26 cellular contexts compared by ENCODE assay signal in the genomic region with DNA sequence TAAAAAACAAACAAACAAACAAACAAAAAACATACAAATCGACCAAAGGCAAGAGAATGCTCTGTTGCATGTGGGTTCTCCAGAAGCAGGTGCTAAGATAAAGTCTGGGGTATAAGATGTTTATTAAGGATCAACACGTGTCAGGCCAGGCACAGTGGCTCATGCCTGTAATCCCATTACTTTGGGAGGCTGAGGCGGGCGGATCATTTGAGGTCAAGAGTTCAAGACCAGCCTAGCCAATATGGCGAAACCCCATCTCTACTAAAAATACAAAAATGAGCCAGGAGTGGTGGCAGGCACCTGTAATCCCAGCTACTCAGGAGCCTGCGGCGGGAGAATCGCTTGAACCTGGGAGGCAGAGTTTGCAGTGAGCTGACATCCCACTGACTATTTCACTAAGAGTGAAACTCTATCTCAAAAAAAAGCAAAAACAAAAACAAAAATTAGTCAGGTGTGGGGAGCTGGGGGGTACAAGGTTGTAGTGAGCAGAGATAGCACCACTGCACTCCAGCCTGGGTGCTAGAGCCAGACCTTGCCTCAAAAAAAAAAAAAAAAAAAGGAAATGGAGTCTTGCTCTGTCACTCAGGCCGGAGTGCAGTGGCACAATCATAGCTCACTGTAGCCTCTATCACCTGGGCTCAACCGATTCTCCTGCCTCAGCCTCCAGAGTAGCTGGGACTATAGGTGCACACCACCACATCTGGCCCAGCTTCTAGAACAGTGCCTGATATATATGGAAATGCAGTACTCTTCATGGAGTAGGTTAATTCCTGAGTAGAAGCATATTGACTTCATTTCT.
DNase-seq lines count a peak whose midpoint lies in the region; ATAC-seq, FAIRE-seq and TF ChIP-seq lines count a peak whose summit lies in the region.
"Had no signal": no experiment of that assay in that cellular context is flagged by ENCODE, and none has a peak within 500 bp of the region (broad histone marks: within the 10 kb centered on the region; RNA-seq: fewer than 3 reads in every experiment).

No MANE protein-coding gene starts in this region.

- ATAC-seq in HepG2, result no peak
- no peak for ATAC-seq in right lobe of liver
- ATAC-seq in GM18520 (IDR thresholded peaks at IDR 0.05; ENCODE audit: unreplicated experiment), result no peak
- ATAC-seq in WTC11, result no peak
- ATAC-seq: GM23338, HCT116 had no signal

- H3K36me3 ChIP-seq in HepG2 (replicated peaks in 1 of 2; ENCODE audit: control insufficient read depth in 1 of 2, insufficient read depth in 2 of 2, low read length in 2 of 2) (no peaks in the 10 kb centered on the region), right lobe of liver (no peaks in the 10 kb centered on the region), mesenchymal stem cell (ENCODE audit: control insufficient read depth in 1 of 2, insufficient read depth in 2 of 2, low read depth in 1 of 2, low read length in 2 of 2) (no peaks in the 10 kb centered on the region), sigmoid colon (no peaks in the 10 kb centered on the region)
- H3K36me3 ChIP-seq: BLaER1 had no signal

- H2AFZ ChIP-seq in HepG2 (ENCODE audit: low read length) (no peak overlapping the region), mesenchymal stem cell (ENCODE audit: low read depth, low read length) (no peak overlapping the region)
- H2AFZ ChIP-seq: GM23338 had no signal

- no peak overlapping the region for H2AK5ac ChIP-seq in mesenchymal stem cell (ENCODE audit: low read length, severe bottlenecking)

- H3K18ac ChIP-seq in mesenchymal stem cell (ENCODE audit: low read depth in 1 of 2, low read length in 2 of 2), result no peak overlapping the region

- no peak overlapping the region for H3K4me2 ChIP-seq in HepG2 (ENCODE audit: low read depth, low read length)
- H3K4me2 ChIP-seq in mesenchymal stem cell (ENCODE audit: low read length, poor library complexity, severe bottlenecking), result no peak overlapping the region
- H3K4me2 ChIP-seq: BLaER1, GM23338 had no signal

- no peak overlapping the region for H3K23ac ChIP-seq in mesenchymal stem cell (ENCODE audit: low read length in 2 of 2)

- FAIRE-seq in HepG2 (lab: Jason Lieb, UNC), result no peak
- FAIRE-seq: A204.1, D721Med, GM12892, GM19239 had no signal

- H4K20me1 ChIP-seq in HepG2 (ENCODE audit: insufficient read depth, low read length), result no peaks in the 10 kb centered on the region
- H4K20me1 ChIP-seq: BLaER1 had no signal

- H3K9ac ChIP-seq in HepG2 (ENCODE audit: insufficient read depth, low read depth, low read length) (no peak overlapping the region), mesenchymal stem cell (ENCODE audit: low read length) (no peak overlapping the region)
- H3K9ac ChIP-seq: BLaER1 had no signal

- H3K27ac Mint-ChIP-seq in WTC11, result no peak overlapping the region
- H3K27ac Mint-ChIP-seq: B cell; CD8-positive, alpha-beta memory T cell; GM23338; H9; HFFc6 had no signal

- peaks cover 9% of the 10 kb centered on the region for H3K4me1 Mint-ChIP-seq in WTC11
- H3K4me1 Mint-ChIP-seq: B cell; CD8-positive, alpha-beta memory T cell had no signal

- BruUV-seq in HepG2 (replicated peaks; lab: Mats Ljungman, UMichigan), result no TSS peak

- peak overlapping the region; percentile 70 for H2BK5ac ChIP-seq in mesenchymal stem cell (ENCODE audit: low read depth, low read length, poor library complexity, severe bottlenecking)

- H4K91ac ChIP-seq in mesenchymal stem cell (ENCODE audit: low read length), result no peak overlapping the region

- 61% methylated on average over 10 of the region's 10 CpGs for WGBS in HepG2 (ENCODE audit: low lambda C conversion rate)
- 85% methylated on average over 10 of the region's 10 CpGs for whole genome bisulfite sequencing in right lobe of liver (ENCODE audit: insufficient coverage, low coverage, low lambda C conversion rate, missing lambda C conversion rate)
- WGBS in mesenchymal stem cell, result 94% methylated on average over 4 of the region's 10 CpGs
- WGBS in sigmoid colon, 2 donors, result 89 to 95% methylated on average over 10 of the region's 10 CpGs

- H3K9me3 Mint-ChIP-seq in WTC11, result no peaks in the 10 kb centered on the region; the same call in 1 of the 2 replicates
- H3K9me3 Mint-ChIP-seq: CD8-positive, alpha-beta memory T cell; GM23338; H9; HFFc6 had no signal

- POLR2A ChIA-PET in HepG2 (lab: Yijun Ruan, JAX) (no interaction called here), WTC11 (lab: Charles Lee) (interaction anchor here (0.6 kb wide), 1 partner anchor 52 kb away, joined by 5 read pairs; no protein-coding TSS in a partner anchor)

- H2BK12ac ChIP-seq in mesenchymal stem cell (ENCODE audit: low read length in 2 of 2), result no peak overlapping the region

- H3K27me3 Mint-ChIP-seq in WTC11 (ENCODE audit: low read depth), result no peaks in the 10 kb centered on the region
- H3K27me3 Mint-ChIP-seq: B cell; CD4-positive, CD25-positive, alpha-beta regulatory T cell had no signal

- H3K4me3 ChIP-seq in HepG2 (replicated peaks in 1 of 3; ENCODE audit: insufficient read depth in 1 of 3, low read depth in 2 of 3, low read length in 3 of 3) (no peak overlapping the region), right lobe of liver (no peak overlapping the region), mesenchymal stem cell (ENCODE audit: insufficient read depth in 1 of 2, low read depth in 1 of 2, low read length in 2 of 2) (no peak overlapping the region), sigmoid colon (no peak overlapping the region)
- H3K4me3 ChIP-seq: BLaER1, GM23338 had no signal

- no peak overlapping the region for H2BK120ac ChIP-seq in mesenchymal stem cell (ENCODE audit: low read depth, low read length)

- intact Hi-C loops in HepG2 (cut with micrococcal nuclease; ENCODE audit: unreplicated experiment), result no loop called here
- intact Hi-C loops in right lobe of liver (cut with DNase I), result no loop called here
- intact Hi-C loops in sigmoid colon (cut with DNase I), result no loop called here

- TF ChIP-seq EP300 in HepG2 (IDR thresholded peaks at IDR 0.05; ENCODE audit: low read depth in 2 of 2, low read length in 2 of 2) (no peak), HepG2 (CRISPR knock-in tag; IDR thresholded peaks at IDR 0.05; ENCODE audit: borderline replicate concordance) (no peak), sigmoid colon (IDR thresholded peaks at IDR 0.05) (no peak)

- no peaks in the 10 kb centered on the region for H3K79me2 ChIP-seq in HepG2 (ENCODE audit: insufficient read depth, low read length)

- TF ChIP-seq POLR2A in HepG2 (IDR thresholded peaks at IDR 0.05; ENCODE audit: insufficient read depth in 1 of 2, low read depth in 2 of 2, low read length in 2 of 2), result no peak
- no peak for TF ChIP-seq POLR2A in right lobe of liver (IDR thresholded peaks at IDR 0.05)
- no peak for TF ChIP-seq POLR2A in sigmoid colon (IDR thresholded peaks at IDR 0.05)

- TF ChIP-seq CTCF in HepG2 (CRISPR knock-in tag; IDR thresholded peaks at IDR 0.05) (no peak), right lobe of liver (IDR thresholded peaks at IDR 0.05) (no peak), sigmoid colon (IDR thresholded peaks at IDR 0.05) (no peak), WTC11 (IDR thresholded peaks at IDR 0.05) (no peak)

- no peaks in the 10 kb centered on the region for H3K9me3 ChIP-seq in HepG2 (ENCODE audit: low read length)
- no peaks in the 10 kb centered on the region for H3K9me3 ChIP-seq in right lobe of liver
- H3K9me3 ChIP-seq in mesenchymal stem cell (ENCODE audit: control insufficient read depth, low read length), result no peaks in the 10 kb centered on the region
- no peaks in the 10 kb centered on the region for H3K9me3 ChIP-seq in sigmoid colon
- H3K9me3 ChIP-seq: BLaER1 had no signal

- no peak for TF ChIP-seq RAD21 in HepG2 (CRISPR knock-in tag; IDR thresholded peaks at IDR 0.05)

- no peak overlapping the region for H3K4ac ChIP-seq in mesenchymal stem cell (ENCODE audit: low read depth in 1 of 2, low read length in 2 of 2)

- no peak overlapping the region for H2BK15ac ChIP-seq in mesenchymal stem cell (ENCODE audit: low read depth, poor library complexity, severe bottlenecking)

- no peak overlapping the region for H3K4me3 Mint-ChIP-seq in WTC11
- H3K4me3 Mint-ChIP-seq: B cell; CD4-positive, CD25-positive, alpha-beta regulatory T cell; GM23338; H9; HFFc6 had no signal

- H3K36me3 Mint-ChIP-seq in WTC11, result no peaks in the 10 kb centered on the region
- H3K36me3 Mint-ChIP-seq: CD4-positive, CD25-positive, alpha-beta regulatory T cell; CD8-positive, alpha-beta memory T cell had no signal

- no peaks in the 10 kb centered on the region for H3K79me1 ChIP-seq in mesenchymal stem cell (replicated peaks; ENCODE audit: low read length, poor library complexity, severe bottlenecking)

- in situ Hi-C loops in HepG2 (cut with HindIII; ENCODE audit: extremely low pct_ligation_motif_present, low pct_unique_long_range_greater_than_20kb), result no loop called here

- no peak overlapping the region for H3K27ac ChIP-seq in HepG2 (ENCODE audit: extremely low read length, insufficient read depth, low read length)
- H3K27ac ChIP-seq in right lobe of liver, result no peak overlapping the region
- H3K27ac ChIP-seq in mesenchymal stem cell (ENCODE audit: low read length, poor library complexity, severe bottlenecking), result no peak overlapping the region
- no peak overlapping the region for H3K27ac ChIP-seq in sigmoid colon
- H3K27ac ChIP-seq: 22Rv1, BLaER1, C4-2B had no signal

- no peak overlapping the region for H4K8ac ChIP-seq in mesenchymal stem cell (ENCODE audit: low read length)

- H3K27me3 ChIP-seq in HepG2 (ENCODE audit: control insufficient read depth in 1 of 2, insufficient read depth in 2 of 2, low read length in 2 of 2), result no peaks in the 10 kb centered on the region
- H3K27me3 ChIP-seq in right lobe of liver, result no peaks in the 10 kb centered on the region
- no peaks in the 10 kb centered on the region for H3K27me3 ChIP-seq in mesenchymal stem cell (ENCODE audit: control insufficient read depth in 1 of 2, insufficient read depth in 1 of 2, low read length in 2 of 2)
- no peaks in the 10 kb centered on the region for H3K27me3 ChIP-seq in sigmoid colon
- H3K27me3 ChIP-seq: BLaER1 had no signal

- DNase-seq in HepG2 (ENCODE audit: low spot score) (no peak), right lobe of liver (no peak), NCI-H82 treated with DMSO at 0.1 percent for 48 hours (lab: John Stamatoyannopoulos, UW; ENCODE audit: unreplicated experiment) (peak; percentile 52), mesenchymal stem cell (no peak), sigmoid colon (peak; percentile 15), DMS153 treated with DMSO at 0.1 percent for 48 hours (lab: John Stamatoyannopoulos, UW; ENCODE audit: unreplicated experiment) (no peak), WTC11 (ENCODE audit: low spot score) (no peak)
- DNase-seq: CD4-positive, CD25-positive, alpha-beta regulatory T cell; CD8-positive, alpha-beta memory T cell; DMS 273 treated with DMSO at 0.1 percent for 48 hours; DMS53; DMS79 treated with DMSO at 0.1 percent for 48 hours; GF-D8; H9; HFFc6 had no signal

- CTCF ChIA-PET in HepG2 (lab: Yijun Ruan, JAX; ENCODE audit: low intra/inter-chr PET ratio, low total read pairs), result no interaction called here
- CTCF ChIA-PET in WTC11 (lab: Charles Lee), result interaction anchor here (0.7 kb wide), 1 partner anchor 441 kb away, joined by 4 read pairs; no protein-coding TSS in a partner anchor

- H3K4me1 ChIP-seq in HepG2 (ENCODE audit: insufficient read depth, low read length) (no peaks in the 10 kb centered on the region), right lobe of liver (no peaks in the 10 kb centered on the region), mesenchymal stem cell (ENCODE audit: control insufficient read depth, insufficient read depth, low read depth, low read length) (no peaks in the 10 kb centered on the region), sigmoid colon (no peaks in the 10 kb centered on the region)
- H3K4me1 ChIP-seq: BLaER1 had no signal

- no peak overlapping the region for H3K14ac ChIP-seq in mesenchymal stem cell (ENCODE audit: low read length in 2 of 2)

Comparison
In these comparisons a context has a peak if more than half of its experiments do, and no peak if none do; other contexts are left out.
1. DNase-seq: peak in NCI-H82 treated with DMSO at 0.1 percent for 48 hours (single experiment) and sigmoid colon (single experiment); none in HepG2 (single experiment), right lobe of liver (0 of 3), mesenchymal stem cell (single experiment), DMS153 treated with DMSO at 0.1 percent for 48 hours (single experiment) and WTC11 (single experiment).